25 cellular contexts compared by ENCODE assay signal in the genomic region with DNA sequence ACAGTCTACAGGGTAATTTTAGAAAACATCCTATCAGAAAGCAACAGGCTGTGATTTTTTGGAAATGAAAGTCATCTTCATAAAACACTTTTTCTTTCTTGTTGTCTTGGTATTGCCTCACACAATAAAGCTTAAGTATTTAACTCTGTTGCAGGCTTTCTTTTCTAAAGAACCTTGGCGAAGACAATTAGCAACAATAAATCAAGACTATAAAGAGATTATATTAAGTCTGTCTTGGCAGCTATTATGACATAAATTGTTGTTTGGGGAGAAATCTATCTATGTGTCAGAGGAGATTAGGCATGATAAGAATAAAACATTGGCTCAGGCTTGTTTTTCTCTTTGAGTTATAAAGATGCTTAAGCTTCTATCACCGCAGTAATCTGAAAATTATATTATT.
"Had no signal": no experiment of that assay in that cellular context is flagged by ENCODE, and none has a peak within 500 bp of the region (broad histone marks: within the 10 kb centered on the region; RNA-seq: fewer than 3 reads in every experiment).

No MANE protein-coding gene starts in this region.

- H3K27me3 ChIP-seq: esophagus squamous epithelium, sigmoid colon, stomach, thyroid gland, vagina had no signal

- ATAC-seq: effector memory CD8-positive, alpha-beta T cell; left lobe of liver; mucosa of descending colon; right cardiac atrium; stimulated activated effector memory CD8-positive, alpha-beta T cell treated with anti-CD3 and anti-CD28 coated beads, Interleukin-12 subunit alpha, Interleukin-12 subunit beta, amount 100 ng/mL, for 72 hours had no signal

- FAIRE-seq: endometrium, keratinocyte had no signal

- H3K4me3 ChIP-seq: esophagus squamous epithelium, mucosa of descending colon, prostate gland, sigmoid colon, stomach, thyroid gland, vagina had no signal

- H3K36me3 ChIP-seq: esophagus squamous epithelium, prostate gland, sigmoid colon, stomach, thyroid gland, vagina had no signal

- H3K27ac ChIP-seq: esophagus squamous epithelium, prostate gland, sigmoid colon, stomach, thyroid gland, vagina had no signal

- DNase-seq: cortex of kidney; effector memory CD8-positive, alpha-beta T cell; erythroblast; esophagus squamous epithelium; hypothalamus; immature natural killer cell; mesenchymal stem cell; mucosa of descending colon; naive B cell; nephron progenitor cell; nucleus accumbens; right cardiac atrium; sigmoid colon; stimulated activated CD4-positive, alpha-beta T cell treated with anti-CD3 and anti-CD28 coated beads, Interleukin-2, amount 100 ng/mL, for 24 hours; stimulated activated CD4-positive, alpha-beta T cell treated with anti-CD3 and anti-CD28 coated beads, Interleukin-4, amount 100 ng/mL, for 24 hours; stimulated activated naive CD4-positive, alpha-beta T cell treated with Interleukin-2 at 50 U/mL for 16 hours; stomach; thyroid gland; trophoblast cell had no signal

- H3K9me3 ChIP-seq: esophagus squamous epithelium, prostate gland, sigmoid colon, thyroid gland, vagina had no signal
